ENCODE assay signal across 22 cellular contexts in the genomic region with DNA sequence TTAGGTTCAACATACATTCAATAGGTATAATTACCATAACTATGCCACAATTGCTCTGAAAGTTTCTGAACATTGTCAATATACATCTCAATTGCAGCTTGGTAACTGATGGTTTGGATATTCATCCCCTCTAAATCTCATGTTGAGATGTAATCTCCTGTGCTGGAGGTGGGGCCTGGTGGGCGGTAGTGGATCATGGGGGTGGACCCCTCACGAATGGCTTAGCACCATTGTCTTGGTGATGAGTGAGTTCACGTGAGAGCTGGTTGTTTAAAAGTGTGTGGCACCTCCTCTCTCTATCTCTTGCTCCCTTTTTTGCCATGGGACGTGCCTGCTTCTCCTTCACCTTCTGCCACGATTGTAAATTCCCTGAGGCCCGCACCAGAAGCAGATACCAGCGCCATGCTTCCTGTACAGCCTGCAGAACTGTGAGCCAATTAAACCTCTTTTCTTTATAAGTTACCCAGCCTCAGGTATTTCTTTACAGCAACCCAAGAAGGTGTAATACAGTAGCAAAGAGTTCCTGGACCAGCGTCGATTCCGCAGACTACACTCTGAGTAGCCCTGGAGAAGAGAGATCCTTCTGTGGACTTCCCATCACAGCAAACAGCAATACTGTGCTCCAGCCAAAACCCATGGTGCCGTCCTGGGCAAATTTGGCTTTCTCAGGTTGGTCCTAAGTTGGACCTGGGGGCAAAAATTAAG.
DNase-seq lines count a peak whose midpoint lies in the region; FAIRE-seq and TF ChIP-seq lines count a peak whose summit lies in the region.
"Had no signal": no experiment of that assay in that cellular context is flagged by ENCODE, and none has a peak within 500 bp of the region (broad histone marks: within the 10 kb centered on the region; RNA-seq: fewer than 3 reads in every experiment).

No MANE protein-coding gene starts in this region.

- peak overlapping the region; percentile 0 to 91 (median 91); a peak in 5 of 7 replicates for H3K27ac Mint-ChIP-seq in H9
- H3K27ac Mint-ChIP-seq: B cell, CD14-positive monocyte had no signal

- H2AK5ac ChIP-seq in H9 (ENCODE audit: insufficient read length, low read length) (no peak overlapping the region), H1 (ENCODE audit: low read depth, low read length) (no peak overlapping the region)

- TF ChIP-seq POLR2A in H1 (IDR thresholded peaks at IDR 0.05; ENCODE audit: control extremely low read depth in 1 of 2, low read depth in 2 of 2, low read length in 2 of 2): no peak

- H3K27me3 Mint-ChIP-seq in H9 (ENCODE audit: low read depth): peaks cover 2% of the 10 kb centered on the region; the same call in 1 of the 2 replicates

- H2BK15ac ChIP-seq in H9 (ENCODE audit: low read depth, low read length) (no peak overlapping the region), H1 (ENCODE audit: low read length) (no peak overlapping the region)

- H2BK12ac ChIP-seq in H9 (ENCODE audit: insufficient read length, low read depth, low read length) (no peak overlapping the region), H1 (ENCODE audit: low read depth, low read length) (peak overlapping the region; percentile 89; the same call in 1 of the 2 replicates)

- H3K36me3 Mint-ChIP-seq in H9 (ENCODE audit: insufficient read depth in 1 of 3, low read depth in 3 of 3): peaks cover 24 to 37% (median 33%) of the 10 kb centered on the region in 3 experiments
- H3K36me3 Mint-ChIP-seq: CD14-positive monocyte had no signal

- H2BK120ac ChIP-seq in H9 (ENCODE audit: low read depth, low read length, poor library complexity, severe bottlenecking) (no peak overlapping the region), H1 (replicated peaks; ENCODE audit: low read depth, low read length) (peak overlapping the region; percentile 89)

- H2AFZ ChIP-seq in H9 (ENCODE audit: low read length) (no peak overlapping the region), H1 (ENCODE audit: low read length) (peak overlapping the region; percentile 79; the same call in 1 of the 2 replicates)

- H3T11ph ChIP-seq in H9 (ENCODE audit: low read length): no peak overlapping the region

- no peak for TF ChIP-seq EP300 in H1 (IDR thresholded peaks at IDR 0.05; ENCODE audit: borderline replicate concordance in 1 of 2, low read depth in 2 of 2, low read length in 2 of 2)

- H3K4me2 ChIP-seq in H9 (ENCODE audit: insufficient read depth, insufficient read length, low read length) (peak overlapping the region; percentile 37), H1 (ENCODE audit: insufficient read depth in 1 of 2, low read depth in 2 of 2, low read length in 2 of 2) (peak overlapping the region; percentile 60 to 68)
- H3K4me2 ChIP-seq: A549 had no signal

- H3K79me2 ChIP-seq in H9 (ENCODE audit: insufficient read depth, low read length) (no peaks in the 10 kb centered on the region), H1 (ENCODE audit: control insufficient read depth in 1 of 2, insufficient read depth in 2 of 2, low read length in 2 of 2) (peaks cover 0 to 8% of the 10 kb centered on the region in 2 experiments; a peak in 2 of 4 replicates)

- H3K56ac ChIP-seq in H9 (ENCODE audit: insufficient read length, low read depth, low read length) (no peak overlapping the region), H1 (replicated peaks; ENCODE audit: insufficient read length, low read depth, low read length) (no peak overlapping the region)

- DNase-seq in ELF-1 (ENCODE audit: low read depth, low spot score): peak; percentile 5
- no peak for DNase-seq in H9
- DNase-seq in H1 (ENCODE audit: low read depth in 1 of 2, low spot score in 2 of 2): peak in 1 of 2 experiments; percentile 1
- DNase-seq in putamen (ENCODE audit: low spot score): no peak
- DNase-seq in activated T-cell treated with anti-CD3 and anti-CD28 coated beads for 4 hours: no peak
- no peak for DNase-seq in HUDEP-2 (lab: John Stamatoyannopoulos, UW; ENCODE audit: unreplicated experiment in 76 of 76)
- DNase-seq in activated CD4-positive, alpha-beta T cell treated with anti-CD3 and anti-CD28 coated beads for 1 hour: no peak
- DNase-seq: DMS79, Kasumi-1, NCI-H1417, NCI-H1694 treated with DMSO at 0.1 percent for 48 hours, NCI-H2081 treated with DMSO at 0.1 percent for 48 hours, NCI-H2171 treated with DMSO at 0.1 percent for 48 hours, NCI-H524 treated with DMSO at 0.1 percent for 48 hours, NCI-H82, SHP77 treated with DMSO at 0.1 percent for 48 hours had no signal

- peak overlapping the region; percentile 55 to 64 for H3K4me3 Mint-ChIP-seq in H9
- H3K4me3 Mint-ChIP-seq: B cell, CD14-positive monocyte had no signal

- H3K23me2 ChIP-seq in H9 (ENCODE audit: insufficient read length, low read depth, low read length, poor library complexity, severe bottlenecking) (no peaks in the 10 kb centered on the region), H1 (ENCODE audit: low read depth, low read length) (no peaks in the 10 kb centered on the region)

- no peak overlapping the region for H4K5ac ChIP-seq in H9 (ENCODE audit: insufficient read length, low read depth, low read length)
- H4K5ac ChIP-seq in H1 (ENCODE audit: insufficient read length, low read depth, low read length): peak overlapping the region; percentile 9

- H3K14ac ChIP-seq in H9 (ENCODE audit: insufficient read depth, low read length) (0 out of 2 replicates have a peak overlapping the region, but pooled peaks have one; percentile 8), H1 (ENCODE audit: insufficient read length) (no peak overlapping the region)

- peaks cover 0 to 25% (median 1%) of the 10 kb centered on the region in 4 experiments; a peak in 3 of 8 replicates for H3K36me3 ChIP-seq in H1 (ENCODE audit: control insufficient read depth in 2 of 4, insufficient read depth in 4 of 4, low read length in 3 of 4)

- H3K9ac ChIP-seq in H9 (ENCODE audit: extremely low read depth, insufficient read length, low read length): no peak overlapping the region
- H3K9ac ChIP-seq in H1 (replicated peaks in 1 of 4; ENCODE audit: extremely low read depth in 1 of 4, low read depth in 3 of 4, low read length in 3 of 4): no peak overlapping the region

- H3K79me1 ChIP-seq in H9 (ENCODE audit: insufficient read depth, low read depth, low read length, poor library complexity, severe bottlenecking): no peaks in the 10 kb centered on the region
- H3K79me1 ChIP-seq in H1 (ENCODE audit: low read depth, low read length): no peaks in the 10 kb centered on the region; the same call in 1 of the 2 replicates

- peak overlapping the region; percentile 3 to 53 (median 8); a peak in 5 of 8 replicates for H3K4me3 ChIP-seq in H1 (ENCODE audit: extremely low read depth in 1 of 4, insufficient read depth in 2 of 4, low read depth in 3 of 4, low read length in 4 of 4)
- H3K4me3 ChIP-seq in iPS-18c (ENCODE audit: insufficient read depth, low read depth, low read length): peak overlapping the region; percentile 25
- H3K4me3 ChIP-seq: A549, SK-N-MC had no signal

- peaks cover 17 to 23% of the 10 kb centered on the region in 2 experiments for H3K9me3 Mint-ChIP-seq in H9

- no peak overlapping the region for H3K4ac ChIP-seq in H9 (ENCODE audit: low read depth, low read length)
- H3K4ac ChIP-seq in H1 (replicated peaks; ENCODE audit: insufficient read length, low read depth, low read length): peak overlapping the region; percentile 95

- H3K9me3 ChIP-seq in H9 (ENCODE audit: control insufficient read depth, low read depth, low read length) (no peaks in the 10 kb centered on the region), H1 (ENCODE audit: insufficient read depth in 2 of 2, low read depth in 1 of 2, low read length in 1 of 2) (peaks cover 3 to 5% of the 10 kb centered on the region in 2 experiments; a peak in 3 of 4 replicates), iPS-18c (ENCODE audit: control insufficient read depth, insufficient read depth, low read length) (no peaks in the 10 kb centered on the region)
- H3K9me3 ChIP-seq: A549 had no signal

- H4K8ac ChIP-seq in H9 (replicated peaks; ENCODE audit: insufficient read length, low read depth, low read length) (no peak overlapping the region), H1 (ENCODE audit: extremely low read depth, insufficient read depth, low read length) (peak overlapping the region; percentile 80)

- CTCF ChIA-PET in H1 (lab: Charles Lee; ENCODE audit: partially characterized antibody): interaction anchor here (1.8 kb wide), 1 partner anchor 9 kb away, joined by 4 read pairs; no protein-coding TSS in a partner anchor

- TF ChIP-seq RAD21 in H1 (IDR thresholded peaks at IDR 0.05 in 1 of 2, conservative IDR thresholded peaks at IDR 0.05 in 1 of 2; ENCODE audit: low read depth in 2 of 2, low read length in 2 of 2): no peak

- no peak overlapping the region for H3K23ac ChIP-seq in H9 (ENCODE audit: insufficient read length, low read depth, low read length)
- no peak overlapping the region for H3K23ac ChIP-seq in H1 (ENCODE audit: insufficient read length)

- H2BK20ac ChIP-seq in H9 (ENCODE audit: low read depth, low read length, poor library complexity, severe bottlenecking) (no peak overlapping the region), H1 (ENCODE audit: low read length) (peak overlapping the region; percentile 82; the same call in 1 of the 2 replicates)

- H2BK5ac ChIP-seq in H9 (ENCODE audit: insufficient read length, low read length): no peak overlapping the region
- H2BK5ac ChIP-seq in H1 (ENCODE audit: low read depth, low read length): peak overlapping the region; percentile 77; the same call in 1 of the 2 replicates

- no peaks in the 10 kb centered on the region for H4K20me1 ChIP-seq in H9 (ENCODE audit: control insufficient read depth, insufficient read depth, insufficient read length)
- H4K20me1 ChIP-seq in H1 (replicated peaks in 1 of 2; ENCODE audit: control insufficient read depth in 1 of 2, insufficient read depth in 2 of 2, low read length in 2 of 2): no peaks in the 10 kb centered on the region

- peaks cover 38 to 50% of the 10 kb centered on the region in 2 experiments for H3K4me1 Mint-ChIP-seq in H9
- H3K4me1 Mint-ChIP-seq: B cell, CD14-positive monocyte had no signal

- no peaks in the 10 kb centered on the region for H3K27me3 ChIP-seq in H9 (ENCODE audit: insufficient read depth, low read length)
- no peaks in the 10 kb centered on the region for H3K27me3 ChIP-seq in H1 (replicated peaks in 1 of 4; ENCODE audit: control insufficient read depth in 3 of 4, extremely low read depth in 1 of 4, insufficient read depth in 3 of 4, low read length in 3 of 4)

- no peak overlapping the region for H4K91ac ChIP-seq in H9 (ENCODE audit: insufficient read length, low read depth, low read length)
- peak overlapping the region; percentile 63 for H4K91ac ChIP-seq in H1 (replicated peaks; ENCODE audit: insufficient read length, low read length)

- peak; percentile 7 for FAIRE-seq in H1 (lab: Jason Lieb, UNC)
- FAIRE-seq: A549, HTR-8/SVneo had no signal

- WGBS in H9 (ENCODE audit: extremely low coverage, insufficient read length, low lambda C conversion rate): no CpG with 5 or more reads among the region's 11 CpGs
- 57% methylated on average over 11 of the region's 11 CpGs; no CpG with 5 or more reads in 1 of the 2 experiments for WGBS in H1 (ENCODE audit: extremely low coverage in 1 of 2, insufficient coverage in 1 of 2, insufficient read length in 1 of 2, insufficient replicate concordance in 2 of 2, low coverage in 1 of 2, low lambda C conversion rate in 2 of 2, missing lambda C conversion rate in 1 of 2), 2 experiments

- POLR2A ChIA-PET in H1 (lab: Charles Lee; ENCODE audit: partially characterized antibody): no interaction called here

- H3K27ac ChIP-seq in H9 (ENCODE audit: insufficient read length, low read depth, low read length) (no peak overlapping the region), H1 (ENCODE audit: low read depth, low read length) (no peak overlapping the region)
- H3K27ac ChIP-seq: SK-N-MC had no signal

- TF ChIP-seq CTCF in H9 (conservative IDR thresholded peaks at IDR 0.05): no peak
- TF ChIP-seq CTCF in H1 (IDR thresholded peaks at IDR 0.05; ENCODE audit: control extremely low read depth in 1 of 3, insufficient read depth in 1 of 3, low read depth in 1 of 3, low read length in 3 of 3): no peak

- no peak overlapping the region for H3K18ac ChIP-seq in H9 (ENCODE audit: insufficient read length, low read depth, low read length)
- H3K18ac ChIP-seq in H1 (ENCODE audit: extremely low read depth, low read length): peak overlapping the region; percentile 86; the same call in 1 of the 2 replicates

- H3K4me1 ChIP-seq in H9 (ENCODE audit: insufficient read depth, low read length) (peaks cover 10% of the 10 kb centered on the region), H1 (replicated peaks in 1 of 4; ENCODE audit: control insufficient read depth in 3 of 4, insufficient read depth in 4 of 4, low read length in 3 of 4) (peaks cover 3 to 16% (median 11%) of the 10 kb centered on the region in 4 experiments; a peak in 6 of 7 replicates)
